In the genomic region with DNA sequence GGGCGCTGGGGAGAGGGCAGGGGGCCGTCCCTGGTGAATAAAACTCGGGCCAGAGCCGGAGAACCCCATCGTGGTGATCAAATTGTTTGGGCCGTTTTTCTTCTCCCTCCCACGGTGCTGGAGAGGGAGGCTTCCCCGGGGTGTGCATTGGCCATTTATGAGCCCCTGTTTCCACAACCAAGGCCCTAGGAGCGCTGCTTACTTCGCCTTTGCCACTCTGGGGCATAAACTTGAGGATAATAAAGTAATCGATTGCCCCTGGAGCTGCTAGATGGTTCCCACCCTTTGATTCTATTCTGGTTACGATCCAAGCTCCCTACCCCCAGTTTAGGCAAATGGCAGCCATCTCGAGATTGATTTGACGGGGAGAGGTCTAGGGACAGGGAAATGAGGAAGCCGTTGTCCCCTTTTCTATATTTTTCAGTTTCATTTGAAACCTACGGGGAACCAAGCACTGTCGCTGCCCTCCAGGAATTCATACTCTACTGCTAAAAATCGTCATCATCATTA, we compare ENCODE assay signal across 8 cellular contexts. TPM values are rescaled to one million over a fixed set of nuclear protein-coding genes. Genes with fewer than 3 reads are reported as not detected.
A peak's percentile ranks its signal among the peaks of the same experiment; 100 is the strongest.
DNase-seq lines count a peak whose midpoint lies in the region; ATAC-seq, FAIRE-seq and TF ChIP-seq lines count a peak whose summit lies in the region.

No MANE protein-coding gene starts in this region.

- WGBS in SK-N-SH (ENCODE audit: low lambda C conversion rate), result 3% methylated on average over 18 of the region's 18 CpGs
- WGBS in esophagus, 2 donors, result 1 to 2% methylated on average over 18 of the region's 18 CpGs

- peaks cover 7% of the 10 kb centered on the region for H3F3A ChIP-seq in SK-N-SH (replicated peaks; ENCODE audit: insufficient read depth)

- peaks cover 47% of the 10 kb centered on the region for H3K4me1 Mint-ChIP-seq in activated naive CD4-positive, alpha-beta T cell treated with anti-CD3 and anti-CD28 coated beads, Interleukin-2, amount 10 ng/mL, durations not matched to agents 7 days and 5 days
- H3K4me1 Mint-ChIP-seq in natural killer cell treated with Interleukin-12 subunit alpha and Interleukin-12 subunit beta and Interleukin-15 and Interleukin-18, amount 100 ng/mL, for 72 hours (ENCODE audit: low read depth in 2 of 2), result peaks cover 30 to 36% of the 10 kb centered on the region in 2 donors

- H3K27ac Mint-ChIP-seq in activated naive CD4-positive, alpha-beta T cell treated with anti-CD3 and anti-CD28 coated beads, Interleukin-2, amount 10 ng/mL, durations not matched to agents 7 days and 5 days, result peak overlapping the region; percentile 21
- H3K27ac Mint-ChIP-seq in natural killer cell treated with Interleukin-12 subunit alpha and Interleukin-12 subunit beta and Interleukin-15 and Interleukin-18, amount 100 ng/mL, for 72 hours, result peak overlapping the region; percentile 83 to 87

- peaks cover 23% of the 10 kb centered on the region for H3K36me3 Mint-ChIP-seq in activated naive CD4-positive, alpha-beta T cell treated with anti-CD3 and anti-CD28 coated beads, Interleukin-2, amount 10 ng/mL, durations not matched to agents 7 days and 5 days
- peaks cover 14% of the 10 kb centered on the region for H3K36me3 Mint-ChIP-seq in natural killer cell treated with Interleukin-12 subunit alpha and Interleukin-12 subunit beta and Interleukin-15 and Interleukin-18, amount 100 ng/mL, for 72 hours

- H3K4me2 ChIP-seq in SK-N-SH, result peak overlapping the region; percentile 87

- H3K27me3 ChIP-seq in SK-N-SH (ENCODE audit: insufficient read depth), result no peaks in the 10 kb centered on the region
- no peaks in the 10 kb centered on the region for H3K27me3 ChIP-seq in esophagus (ENCODE audit: control insufficient read depth in 1 of 2, insufficient read depth in 2 of 2, low read length in 2 of 2)

- H3K4me3 Mint-ChIP-seq in activated naive CD4-positive, alpha-beta T cell treated with anti-CD3 and anti-CD28 coated beads, Interleukin-2, amount 10 ng/mL, durations not matched to agents 7 days and 5 days, result peak overlapping the region; percentile 87
- peak overlapping the region; percentile 97 for H3K4me3 Mint-ChIP-seq in natural killer cell treated with Interleukin-12 subunit alpha and Interleukin-12 subunit beta and Interleukin-15 and Interleukin-18, amount 100 ng/mL, for 72 hours

- peaks cover 61% of the 10 kb centered on the region for H3K79me2 ChIP-seq in SK-N-SH (ENCODE audit: insufficient read depth)

- H3K9me3 ChIP-seq in SK-N-SH (no peaks in the 10 kb centered on the region), esophagus (ENCODE audit: control insufficient read depth in 2 of 2, insufficient read depth in 1 of 2, low read depth in 1 of 2, low read length in 1 of 2) (no peaks in the 10 kb centered on the region)

- DNase-seq in activated naive CD4-positive, alpha-beta T cell treated with anti-CD3 and anti-CD28 coated beads, Interleukin-2, amount 10 ng/mL, durations not matched to agents 7 days and 5 days, result peak; percentile 29
- DNase-seq in activated naive CD4-positive, alpha-beta T cell treated with anti-CD3 and anti-CD28 coated beads, Interleukin-2, amount 50 U/mL, for 16 hours, result no peak
- DNase-seq in SK-N-SH (peak; percentile 19), NCI-H2107 (lab: John Stamatoyannopoulos, UW) (no peak), D721Med (ENCODE audit: insufficient read length, low spot score) (no peak)
- DNase-seq in natural killer cell treated with Interleukin-12 subunit alpha and Interleukin-12 subunit beta and Interleukin-15 and Interleukin-18, amount 100 ng/mL, for 72 hours (ENCODE audit: low spot score), result no peak

- H3K9ac ChIP-seq in SK-N-SH, result peak overlapping the region; percentile 82

- no peak for FAIRE-seq in D721Med (lab: Jason Lieb, UNC)

- no peak for TF ChIP-seq RAD21 in SK-N-SH (IDR thresholded peaks at IDR 0.05; ENCODE audit: low read length)

- H3K9me2 ChIP-seq in SK-N-SH, result no peaks in the 10 kb centered on the region

- H3K27ac ChIP-seq in SK-N-SH (ENCODE audit: low read depth in 2 of 2, low read length in 1 of 2), result peak overlapping the region; percentile 54 to 85
- H3K27ac ChIP-seq in esophagus (ENCODE audit: low read depth in 2 of 2, low read length in 1 of 2), result peak overlapping the region; percentile 29 to 78

- ATAC-seq in natural killer cell treated with Interleukin-12 subunit alpha and Interleukin-12 subunit beta and Interleukin-15 and Interleukin-18, amount 100 ng/mL, for 72 hours, result no peak
- ATAC-seq in HG02970 (IDR thresholded peaks at IDR 0.05; ENCODE audit: low FRiP score, unreplicated experiment), result no peak

- no peak for TF ChIP-seq EP300 in SK-N-SH (IDR thresholded peaks at IDR 0.05; ENCODE audit: borderline replicate concordance in 1 of 2, low read depth in 1 of 2, low read length in 1 of 2)

- H3K4me1 ChIP-seq in SK-N-SH (ENCODE audit: control insufficient read depth in 1 of 2, insufficient read depth in 2 of 2, low read depth in 1 of 2, low read length in 1 of 2) (peaks cover 8 to 21% of the 10 kb centered on the region in 2 experiments; a peak in 3 of 4 replicates), esophagus (ENCODE audit: control insufficient read depth in 2 of 2, insufficient read depth in 2 of 2, low read length in 1 of 2) (peaks cover 0 to 2% of the 10 kb centered on the region in 2 donors)

- H3K27me3 Mint-ChIP-seq in activated naive CD4-positive, alpha-beta T cell treated with anti-CD3 and anti-CD28 coated beads, Interleukin-2, amount 10 ng/mL, durations not matched to agents 7 days and 5 days, result no peaks in the 10 kb centered on the region
- H3K27me3 Mint-ChIP-seq in natural killer cell treated with Interleukin-12 subunit alpha and Interleukin-12 subunit beta and Interleukin-15 and Interleukin-18, amount 100 ng/mL, for 72 hours, result no peaks in the 10 kb centered on the region

- H3K4me3 ChIP-seq in SK-N-SH (ENCODE audit: low read depth in 2 of 2, low read length in 1 of 2) (peak overlapping the region; percentile 93 to 99), esophagus (ENCODE audit: low read depth in 1 of 2, low read length in 2 of 2) (peak overlapping the region; percentile 93 to 98)

- CTCF ChIA-PET in activated naive CD4-positive, alpha-beta T cell treated with anti-CD3 and anti-CD28 coated beads, Interleukin-2, amount 10 ng/mL, durations not matched to agents 7 days and 5 days (lab: Charles Lee), result interaction anchor here (2.2 kb wide), 1 partner anchor 31 kb away, joined by 12 read pairs; a partner anchor contains a TSS
- CTCF ChIA-PET in SK-N-SH (lab: Yijun Ruan, JAX), result interaction anchor here (0.8 to 2.6 kb wide), 5 partner anchors 9 to 135 kb away, joined by 3 to 14 read pairs (median 4); a partner anchor contains a TSS

- POLR2A ChIA-PET in SK-N-SH (lab: Yijun Ruan, JAX), result interaction anchor here (1.2 to 2.3 kb wide), 2 partner anchors 8 to 31 kb away, joined by 3 to 15 read pairs; a partner anchor contains a TSS

- H4K20me1 ChIP-seq in SK-N-SH (ENCODE audit: insufficient read depth), result no peaks in the 10 kb centered on the region

- peak overlapping the region; percentile 92 for H2AFZ ChIP-seq in SK-N-SH (ENCODE audit: low read depth)

- TF ChIP-seq CTCF in SK-N-SH (IDR thresholded peaks at IDR 0.05) (no peak), D721Med (IDR thresholded peaks at IDR 0.05; ENCODE audit: insufficient read depth, missing control alignments) (no peak)

- peaks cover 12 to 13% of the 10 kb centered on the region in 2 experiments for H3K36me3 ChIP-seq in SK-N-SH (replicated peaks in 1 of 2; ENCODE audit: control insufficient read depth in 1 of 2, insufficient read depth in 2 of 2, low read length in 1 of 2)
- H3K36me3 ChIP-seq in esophagus (ENCODE audit: control insufficient read depth in 2 of 2, insufficient read depth in 2 of 2, low read length in 1 of 2), result peaks cover 0 to 3% of the 10 kb centered on the region in 2 donors

- no peaks in the 10 kb centered on the region for H3K9me3 Mint-ChIP-seq in activated naive CD4-positive, alpha-beta T cell treated with anti-CD3 and anti-CD28 coated beads, Interleukin-2, amount 10 ng/mL, durations not matched to agents 7 days and 5 days
- no peaks in the 10 kb centered on the region for H3K9me3 Mint-ChIP-seq in natural killer cell treated with Interleukin-12 subunit alpha and Interleukin-12 subunit beta and Interleukin-15 and Interleukin-18, amount 100 ng/mL, for 72 hours

TF ChIP-seq in SK-N-SH, 30 proteins besides CTCF, POLR2A, EP300 and RAD21:
- TF ChIP-seq, protein P1, sequence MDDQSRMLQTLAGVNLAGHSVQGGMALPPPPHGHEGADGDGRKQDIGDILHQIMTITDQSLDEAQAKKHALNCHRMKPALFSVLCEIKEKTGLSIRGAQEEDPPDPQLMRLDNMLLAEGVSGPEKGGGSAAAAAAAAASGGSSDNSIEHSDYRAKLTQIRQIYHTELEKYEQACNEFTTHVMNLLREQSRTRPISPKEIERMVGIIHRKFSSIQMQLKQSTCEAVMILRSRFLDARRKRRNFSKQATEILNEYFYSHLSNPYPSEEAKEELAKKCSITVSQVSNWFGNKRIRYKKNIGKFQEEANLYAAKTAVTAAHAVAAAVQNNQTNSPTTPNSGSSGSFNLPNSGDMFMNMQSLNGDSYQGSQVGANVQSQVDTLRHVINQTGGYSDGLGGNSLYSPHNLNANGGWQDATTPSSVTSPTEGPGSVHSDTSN (IDR thresholded peaks at IDR 0.05), result no peak
- no peak for TF ChIP-seq SIN3A (IDR thresholded peaks at IDR 0.05; ENCODE audit: borderline replicate concordance, low read depth, low read length)
TF ChIP-seq in SK-N-SH: peak in this region for 0.

RNA-seq across cellular contexts. Expression of a gene that starts 0.7 kb away (rescaled TPM):
- polyA plus RNA-seq in SK-N-SH (2012; rRNA removed) (5.4 and 7.0 TPM in 2 replicates), esophagus (1 to 10 TPM; 3.3 to 3.4 TPM)
- polyA plus RNA-seq in SK-N-SH (2012; cell fraction: cytosol; rRNA removed), result 8.9 and 9.7 TPM in 2 replicates
- 4.6 and 9.4 TPM in 2 replicates for polyA plus RNA-seq in SK-N-SH (2012; cell fraction: nucleus; rRNA removed)
- total RNA-seq in natural killer cell treated with Interleukin-12 subunit alpha and Interleukin-12 subunit beta and Interleukin-15 and Interleukin-18, amount 100 ng/mL, for 72 hours, result 10 to 100 TPM; 19.4 to 28.9 TPM

RNA-seq across cellular contexts. Expression of a gene that starts 2.5 kb away (rescaled TPM):
- polyA plus RNA-seq in SK-N-SH (2012; rRNA removed) (37.0 and 40.5 TPM in 2 replicates), esophagus (10 to 100 TPM; 21.4 to 28.9 TPM)
- 62.5 and 70.0 TPM in 2 replicates for polyA plus RNA-seq in SK-N-SH (2012; cell fraction: cytosol; rRNA removed)
- 9.9 and 17.6 TPM in 2 replicates for polyA plus RNA-seq in SK-N-SH (2012; cell fraction: nucleus; rRNA removed)
- 10 to 100 TPM; 26.6 to 29.3 TPM for total RNA-seq in natural killer cell treated with Interleukin-12 subunit alpha and Interleukin-12 subunit beta and Interleukin-15 and Interleukin-18, amount 100 ng/mL, for 72 hours

RNA-seq across cellular contexts. Expression of a gene that starts 31.1 kb away (rescaled TPM):
- polyA plus RNA-seq in SK-N-SH (2012; rRNA removed) (24.8 and 35.3 TPM in 2 replicates), esophagus (10 to 100 TPM; 21.3 to 25.3 TPM)
- polyA plus RNA-seq in SK-N-SH (2012; cell fraction: cytosol; rRNA removed), result 29.8 and 32.3 TPM in 2 replicates
- 50.6 and 52.1 TPM in 2 replicates for polyA plus RNA-seq in SK-N-SH (2012; cell fraction: nucleus; rRNA removed)
- 10 to 100 TPM; 41.1 to 52.6 TPM for total RNA-seq in natural killer cell treated with Interleukin-12 subunit alpha and Interleukin-12 subunit beta and Interleukin-15 and Interleukin-18, amount 100 ng/mL, for 72 hours

Comparison
In these comparisons a context has a peak if more than half of its experiments do, and no peak if none do; other contexts are left out.
1. DNase-seq: peak in activated naive CD4-positive, alpha-beta T cell treated with anti-CD3 and anti-CD28 coated beads, Interleukin-2, amount 10 ng/mL, durations not matched to agents 7 days and 5 days (single experiment) and SK-N-SH (single experiment); none in activated naive CD4-positive, alpha-beta T cell treated with anti-CD3 and anti-CD28 coated beads, Interleukin-2, amount 50 U/mL, for 16 hours (single experiment), natural killer cell treated with Interleukin-12 subunit alpha and Interleukin-12 subunit beta and Interleukin-15 and Interleukin-18, amount 100 ng/mL, for 72 hours (single experiment), NCI-H2107 (single experiment) and D721Med (single experiment).